2 cellular contexts compared by ENCODE assay signal in genomic region chr18:80194874-80195570, GRCh38.
TF ChIP-seq lines count a peak whose summit lies in the region.

No MANE protein-coding gene starts in this region.

TF ChIP-seq in GM12878, 131 proteins besides CTCF, POLR2A, EP300 and RAD21:
- TF ChIP-seq ZNF207 (IDR thresholded peaks at IDR 0.05; ENCODE audit: borderline replicate concordance) (no peak), BCLAF1 (IDR thresholded peaks at IDR 0.05) (no peak), MXI1 (IDR thresholded peaks at IDR 0.05; ENCODE audit: low read depth, low read length) (no peak), ATF3 (IDR thresholded peaks at IDR 0.05; ENCODE audit: borderline replicate concordance, extremely low read depth, low read depth, low read length) (no peak), NFYA (IDR thresholded peaks at IDR 0.05; ENCODE audit: borderline replicate concordance, low read depth, low read length) (no peak), BACH1 (IDR thresholded peaks at IDR 0.05; ENCODE audit: borderline replicate concordance) (peak; percentile 61; the same call in 1 of the 2 replicates), ETV6 (conservative IDR thresholded peaks at IDR 0.05 in 1 of 2, IDR thresholded peaks at IDR 0.05 in 1 of 2; ENCODE audit: borderline replicate concordance in 1 of 2, low read depth in 1 of 2) (no peak), PBX3 (IDR thresholded peaks at IDR 0.05; ENCODE audit: insufficient replicate concordance, low read depth, low read length) (peak; percentile 28), ASH2L (IDR thresholded peaks at IDR 0.05; ENCODE audit: borderline replicate concordance, low read depth) (no peak), RELA (IDR thresholded peaks at IDR 0.05; ENCODE audit: borderline replicate concordance, partially characterized antibody) (no peak), MTA2 (IDR thresholded peaks at IDR 0.05; ENCODE audit: low read depth) (peak; percentile 55; the same call in 1 of the 2 replicates), SPI1 (IDR thresholded peaks at IDR 0.05; ENCODE audit: borderline replicate concordance, insufficient read depth, low read depth, low read length) (no peak), DPF2 (IDR thresholded peaks at IDR 0.05) (peak; percentile 59; the same call in 1 of the 2 replicates), PAX5 (IDR thresholded peaks at IDR 0.05; ENCODE audit: borderline replicate concordance, low read depth, low read length) (no peak), HDAC2 (IDR thresholded peaks at IDR 0.05) (no peak), ATF7 (IDR thresholded peaks at IDR 0.05; ENCODE audit: low read depth) (peak; percentile 58), WRNIP1 (IDR thresholded peaks at IDR 0.05; ENCODE audit: borderline replicate concordance, low read depth, low read length) (no peak), ZNF274 (IDR thresholded peaks at IDR 0.05; ENCODE audit: insufficient read depth, insufficient read length) (no peak), IKZF1 (conservative IDR thresholded peaks at IDR 0.05) (peak; percentile 38), MEF2B (IDR thresholded peaks at IDR 0.05; ENCODE audit: partially characterized antibody, poor library complexity, severe bottlenecking) (peak; percentile 26), BHLHE40 (IDR thresholded peaks at IDR 0.05; ENCODE audit: borderline replicate concordance in 1 of 2, low read depth in 2 of 2, low read length in 1 of 2) (peak in 1 of 2 experiments; percentile 66; a peak in 1 of 4 replicates), PKNOX1 (IDR thresholded peaks at IDR 0.05) (peak; percentile 60), NBN (IDR thresholded peaks at IDR 0.05) (0 out of 2 replicates have a peak, but pooled peaks have one; percentile 47)

TF ChIP-seq in HepG2, 621 proteins besides CTCF, POLR2A, EP300 and RAD21:
- no peak for TF ChIP-seq RFX1 (IDR thresholded peaks at IDR 0.05)
- TF ChIP-seq MTF2 (CRISPR knock-in tag; IDR thresholded peaks at IDR 0.05; ENCODE audit: borderline replicate concordance) = no peak
